ENCODE assay signal across 10 cellular contexts in the genomic region with DNA sequence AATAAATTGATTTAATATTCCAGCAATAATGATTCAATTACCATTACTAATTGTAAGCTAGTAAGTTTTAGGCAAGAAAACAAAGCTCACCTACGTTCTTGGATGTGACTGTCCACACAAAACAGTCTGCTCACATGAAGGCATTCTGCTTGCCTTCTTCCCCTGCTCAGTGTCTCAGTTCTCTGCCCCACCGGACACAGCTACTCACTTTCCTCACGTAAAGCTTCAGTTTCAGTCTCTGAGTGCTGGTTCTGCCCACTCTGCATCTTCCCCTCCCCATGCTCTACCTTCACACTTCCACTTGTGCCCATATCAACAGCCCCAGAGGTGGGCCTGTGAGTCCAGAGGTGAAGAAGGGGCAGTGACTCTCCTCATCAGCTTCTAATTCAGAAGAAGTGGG.
"Had no signal": no experiment of that assay in that cellular context is flagged by ENCODE, and none has a peak within 500 bp of the region (broad histone marks: within the 10 kb centered on the region; RNA-seq: fewer than 3 reads in every experiment).

No MANE protein-coding gene starts in this region.

- H3K27ac ChIP-seq: GM23248, HL-60, KMS-11 had no signal

- H3K9ac ChIP-seq: GM23248, KMS-11 had no signal

- H3K27me3 Mint-ChIP-seq: IgD-negative memory B cell had no signal

- ATAC-seq: HepG2 had no signal

- FAIRE-seq: H54, HepG2 had no signal

- H3K36me3 Mint-ChIP-seq: IgD-negative memory B cell had no signal

- H3K27ac Mint-ChIP-seq: IgD-negative memory B cell had no signal

- H3K4me3 Mint-ChIP-seq: IgD-negative memory B cell had no signal

- DNase-seq: GM23248, GOT3, HCEC 1CT, Karpas-422, KBM-7 had no signal

- H3K4me1 Mint-ChIP-seq: IgD-negative memory B cell had no signal

- H3K4me2 ChIP-seq: KMS-11 had no signal

- H3K4me3 ChIP-seq: GM23248 had no signal

- H2AFZ ChIP-seq: GM23248 had no signal
